Comparison of ENCODE assay signal across 1 cellular context in the genomic region with DNA sequence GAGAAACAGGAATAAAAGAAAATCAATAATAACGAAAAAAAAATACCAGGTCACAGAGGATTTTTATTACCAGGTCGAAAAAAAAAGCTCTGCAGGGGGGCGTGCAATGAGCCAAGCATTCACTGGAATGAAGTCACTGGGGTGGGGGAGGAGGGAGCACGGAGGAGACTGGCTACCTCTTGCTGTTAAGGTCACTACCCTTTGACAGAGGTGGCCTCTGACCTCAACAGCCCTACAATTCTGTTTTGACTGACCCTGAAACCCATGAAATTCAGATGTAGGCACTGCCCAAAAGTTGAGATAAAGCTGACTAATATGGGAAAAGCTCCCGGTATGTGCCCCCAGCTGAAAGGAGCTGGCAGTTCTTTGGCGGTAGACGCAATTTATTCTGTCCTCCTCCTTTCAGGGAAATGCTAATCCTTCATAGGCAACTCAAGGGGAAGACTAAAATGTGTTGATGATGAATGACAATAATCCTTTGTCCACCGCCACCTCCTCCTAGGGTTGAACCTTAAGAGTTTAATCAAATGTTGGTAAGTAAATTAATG.
TF ChIP-seq lines count a peak whose summit lies in the region.

No MANE protein-coding gene starts in this region.

TF ChIP-seq in H1, 55 proteins besides CTCF, POLR2A, EP300 and RAD21 (continued from another document):
- no peak for TF ChIP-seq GTF2F1 (IDR thresholded peaks at IDR 0.05; ENCODE audit: borderline replicate concordance, low read depth, low read length)
- TF ChIP-seq CREB1 (IDR thresholded peaks at IDR 0.05) = peak; percentile 76
- no peak for TF ChIP-seq FOSL1 (IDR thresholded peaks at IDR 0.05; ENCODE audit: insufficient read depth, low read depth, low read length)
- TF ChIP-seq EZH2 (IDR thresholded peaks at IDR 0.05; ENCODE audit: low read depth, low read length, severe bottlenecking) = no peak
- 0 out of 2 replicates have a peak, but pooled peaks have one; percentile 30 for TF ChIP-seq RBBP5 (IDR thresholded peaks at IDR 0.05; ENCODE audit: borderline replicate concordance, low read depth, low read length)
- no peak for TF ChIP-seq ZNF274 (IDR thresholded peaks at IDR 0.05; ENCODE audit: borderline replicate concordance, extremely low read depth, low read length)
- TF ChIP-seq SIN3A (conservative IDR thresholded peaks at IDR 0.05 in 1 of 2, IDR thresholded peaks at IDR 0.05 in 1 of 2; ENCODE audit: low read depth in 1 of 2, low read length in 2 of 2) = 0 out of 4 replicates have a peak, but pooled peaks of 1 of the 2 experiments have one; percentile 59
- no peak for TF ChIP-seq EGR1 (IDR thresholded peaks at IDR 0.05; ENCODE audit: borderline replicate concordance, low read depth, low read length)
- TF ChIP-seq ATF2 (IDR thresholded peaks at IDR 0.05; ENCODE audit: low read length) = peak; percentile 56; the same call in 1 of the 2 replicates
- no peak for TF ChIP-seq TEAD4 (IDR thresholded peaks at IDR 0.05; ENCODE audit: low read depth, low read length)
- TF ChIP-seq JUND (IDR thresholded peaks at IDR 0.05; ENCODE audit: low read length) = peak; percentile 60
- TF ChIP-seq KDM4A (IDR thresholded peaks at IDR 0.05; ENCODE audit: low read depth, low read length, severe bottlenecking) = peak; percentile 23
- 0 out of 4 replicates have a peak, but pooled peaks of 1 of the 2 experiments have one; percentile 3 for TF ChIP-seq HDAC2 (IDR thresholded peaks at IDR 0.05; ENCODE audit: borderline replicate concordance in 1 of 2, low read depth in 2 of 2, low read length in 2 of 2)
- TF ChIP-seq JUN (IDR thresholded peaks at IDR 0.05; ENCODE audit: low read depth, low read length) = no peak
- peak; percentile 46 for TF ChIP-seq ASH2L (IDR thresholded peaks at IDR 0.05; ENCODE audit: low read length)
- no peak for TF ChIP-seq CEBPB (IDR thresholded peaks at IDR 0.05; ENCODE audit: low read depth, low read length)
